Comparison of ENCODE assay signal across 16 cellular contexts in the genomic region with DNA sequence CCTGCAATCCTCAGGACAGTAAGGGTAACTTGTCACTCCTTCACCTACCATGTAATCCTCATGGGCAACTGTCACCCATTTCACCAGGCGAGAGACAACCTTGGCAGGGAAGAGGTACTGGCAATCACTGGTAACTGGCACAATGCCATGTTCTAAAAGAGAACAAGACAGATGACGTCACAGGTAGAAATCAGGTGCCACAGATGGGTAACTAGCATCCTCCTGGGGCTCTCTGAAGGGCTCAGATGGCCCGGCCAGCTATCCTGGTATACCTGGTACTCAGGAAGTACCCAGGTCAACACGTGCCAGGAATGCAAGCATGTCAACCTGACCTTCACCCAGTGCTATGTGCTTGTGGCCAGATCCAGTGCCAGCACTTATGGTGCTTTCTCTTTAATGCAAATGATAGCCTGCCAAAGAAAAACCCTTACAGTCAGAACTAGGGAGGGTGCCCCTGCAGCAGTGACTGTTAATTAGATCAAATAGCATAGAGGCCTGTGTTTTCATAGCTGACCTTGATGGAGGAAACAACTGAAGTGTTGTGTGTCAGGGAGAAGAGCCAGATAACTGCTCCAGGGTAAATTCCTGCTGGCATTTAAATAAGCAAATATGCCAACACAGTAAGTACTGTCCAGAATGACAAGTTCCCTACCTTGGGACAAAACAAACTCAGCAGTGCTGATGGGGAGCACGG. TPM values are rescaled to one million over a fixed set of nuclear protein-coding genes. Genes with fewer than 3 reads are reported as not detected.
DNase-seq lines count a peak whose midpoint lies in the region; ATAC-seq and TF ChIP-seq lines count a peak whose summit lies in the region.
"Had no signal": no experiment of that assay in that cellular context is flagged by ENCODE, and none has a peak within 500 bp of the region (broad histone marks: within the 10 kb centered on the region; RNA-seq: fewer than 3 reads in every experiment).

No MANE protein-coding gene starts in this region.

- H2AFZ ChIP-seq in GM23248, result no peak overlapping the region
- H2AFZ ChIP-seq: PC-9 had no signal

- intact Hi-C loops in breast epithelium (cut with DNase I; ENCODE audit: low total_unique reads), result no loop called here

- WGBS in GM23248 (ENCODE audit: low coverage in 1 of 2, low lambda C conversion rate in 2 of 2, missing lambda C conversion rate in 2 of 2), 2 experiments, result 55 to 58% methylated on average over 5 of the region's 5 CpGs

- H3K36me3 Mint-ChIP-seq in progenitor cell of endocrine pancreas (ENCODE audit: insufficient read depth), result peaks cover 22% of the 10 kb centered on the region
- H3K36me3 Mint-ChIP-seq in type B pancreatic cell, result peaks cover 6% of the 10 kb centered on the region

- no peaks in the 10 kb centered on the region for H3K9me2 ChIP-seq in GM23248 (ENCODE audit: insufficient read depth)

- H3K36me3 ChIP-seq in GM23248 (ENCODE audit: low read depth) (peaks cover 47% of the 10 kb centered on the region), breast epithelium (peaks cover 8% of the 10 kb centered on the region)

- H3K27ac ChIP-seq in GM23248 (no peak overlapping the region), breast epithelium (peak overlapping the region; percentile 16 to 61)
- H3K27ac ChIP-seq: PC-9, thyroid gland had no signal

- in situ Hi-C loops in GM23248 (cut with MboI), result loop anchor here (10.0 kb wide), 1 partner anchor 123 kb away; no protein-coding TSS in a partner anchor

- H3K79me2 ChIP-seq in GM23248 (ENCODE audit: insufficient read depth), result no peaks in the 10 kb centered on the region

- no peaks in the 10 kb centered on the region for H3K4me1 Mint-ChIP-seq in progenitor cell of endocrine pancreas (ENCODE audit: low read depth)
- no peaks in the 10 kb centered on the region for H3K4me1 Mint-ChIP-seq in type B pancreatic cell (ENCODE audit: unreplicated experiment)
- H3K4me1 Mint-ChIP-seq: activated naive CD8-positive, alpha-beta T cell treated with anti-CD3 and anti-CD28 coated beads, Interleukin-2, amount 10 ng/mL, durations not matched to agents 7 days and 5 days had no signal

- H3K9me3 ChIP-seq in GM23248 (ENCODE audit: low read depth), result no peaks in the 10 kb centered on the region
- no peaks in the 10 kb centered on the region for H3K9me3 ChIP-seq in breast epithelium
- H3K9me3 ChIP-seq: thyroid gland had no signal

- no peak overlapping the region for H3K4me3 Mint-ChIP-seq in progenitor cell of endocrine pancreas (ENCODE audit: low read depth)
- H3K4me3 Mint-ChIP-seq in type B pancreatic cell, result no peak overlapping the region
- H3K4me3 Mint-ChIP-seq: activated naive CD8-positive, alpha-beta T cell treated with anti-CD3 and anti-CD28 coated beads, Interleukin-2, amount 10 ng/mL, durations not matched to agents 7 days and 5 days; activated T-cell treated with anti-CD3 and anti-CD28 coated beads, Interleukin-2, amount 50 U/mL, for 4 hours had no signal

- no peak for ATAC-seq in HG03378 (IDR thresholded peaks at IDR 0.05; ENCODE audit: unreplicated experiment)
- ATAC-seq: activated T-cell treated with anti-CD3 and anti-CD28 coated beads, Interleukin-2, amount 50 U/mL, for 4 hours had no signal

- no peak for TF ChIP-seq CTCF in breast epithelium (IDR thresholded peaks at IDR 0.05)
- no peak for TF ChIP-seq CTCF in progenitor cell of endocrine pancreas (IDR thresholded peaks at IDR 0.05; ENCODE audit: unreplicated experiment)
- TF ChIP-seq CTCF in type B pancreatic cell (conservative IDR thresholded peaks at IDR 0.05), result no peak

- DNase-seq in GM23248 (peak; percentile 4), NCI-H2196 (lab: John Stamatoyannopoulos, UW; ENCODE audit: unreplicated experiment) (peak; percentile 45), breast epithelium (ENCODE audit: low spot score in 2 of 2) (peak; percentile 61 to 67), progenitor cell of endocrine pancreas (ENCODE audit: low spot score, unreplicated experiment) (no peak), type B pancreatic cell (ENCODE audit: extremely low spot score, unreplicated experiment) (no peak), activated gamma-delta T cell (lab: John Stamatoyannopoulos, UW) (no peak)
- DNase-seq: activated CD4-positive, alpha-beta T cell treated with anti-CD3 and anti-CD28 coated beads, Interleukin-2, amount 50 U/mL, for 4 hours; activated naive CD8-positive, alpha-beta T cell treated with anti-CD3 and anti-CD28 coated beads, Interleukin-2, amount 10 ng/mL, durations not matched to agents 7 days and 5 days; activated T-cell treated with anti-CD3 and anti-CD28 coated beads, Interleukin-2, amount 50 U/mL, for 4 hours; DMS53; effector CD4-positive, alpha-beta T cell; NCI-H524; PC-9; thyroid gland had no signal

- H3K4me2 ChIP-seq in GM23248 (ENCODE audit: unreplicated experiment), result no peak overlapping the region
- H3K4me2 ChIP-seq: PC-9, smooth muscle cell had no signal

- H3K9ac ChIP-seq in GM23248, result no peak overlapping the region

- H3K27me3 ChIP-seq in GM23248 (replicated peaks; ENCODE audit: insufficient read depth) (no peaks in the 10 kb centered on the region), breast epithelium (no peaks in the 10 kb centered on the region)
- H3K27me3 ChIP-seq: thyroid gland had no signal

- no peak for TF ChIP-seq POLR2A in breast epithelium (IDR thresholded peaks at IDR 0.05)

- no peak overlapping the region for H3K4me3 ChIP-seq in GM23248
- no peak overlapping the region for H3K4me3 ChIP-seq in breast epithelium
- H3K4me3 ChIP-seq: PC-9, smooth muscle cell, thyroid gland had no signal

- H3K27ac Mint-ChIP-seq in progenitor cell of endocrine pancreas, result peak overlapping the region; percentile 83
- H3K27ac Mint-ChIP-seq in type B pancreatic cell, result no peak overlapping the region
- H3K27ac Mint-ChIP-seq: activated naive CD8-positive, alpha-beta T cell treated with anti-CD3 and anti-CD28 coated beads, Interleukin-2, amount 10 ng/mL, durations not matched to agents 7 days and 5 days had no signal

- no peaks in the 10 kb centered on the region for H3K27me3 Mint-ChIP-seq in progenitor cell of endocrine pancreas
- H3K27me3 Mint-ChIP-seq in type B pancreatic cell, result no peaks in the 10 kb centered on the region
- H3K27me3 Mint-ChIP-seq: activated naive CD8-positive, alpha-beta T cell treated with anti-CD3 and anti-CD28 coated beads, Interleukin-2, amount 10 ng/mL, durations not matched to agents 7 days and 5 days had no signal

- peaks cover 10% of the 10 kb centered on the region; the same call in 1 of the 2 replicates for H3F3A ChIP-seq in GM23248 (ENCODE audit: insufficient read depth)

- H3K4me1 ChIP-seq in GM23248 (ENCODE audit: insufficient read depth), result 0 out of 2 replicates have a peak, but pooled peaks cover 5% of the 10 kb centered on the region
- H3K4me1 ChIP-seq in breast epithelium, result no peaks in the 10 kb centered on the region
- H3K4me1 ChIP-seq: thyroid gland had no signal

- H3K9me3 Mint-ChIP-seq in progenitor cell of endocrine pancreas (ENCODE audit: low read depth) (no peaks in the 10 kb centered on the region), type B pancreatic cell (no peaks in the 10 kb centered on the region)
- H3K9me3 Mint-ChIP-seq: activated naive CD8-positive, alpha-beta T cell treated with anti-CD3 and anti-CD28 coated beads, Interleukin-2, amount 10 ng/mL, durations not matched to agents 7 days and 5 days; activated T-cell treated with anti-CD3 and anti-CD28 coated beads, Interleukin-2, amount 50 U/mL, for 4 hours had no signal

- no peaks in the 10 kb centered on the region for H4K20me1 ChIP-seq in GM23248 (ENCODE audit: insufficient read depth)

RNA-seq across cellular contexts. Expression of a gene that starts 36.2 kb away (rescaled TPM):
- total RNA-seq in GM23248 (2014; rRNA removed; shearing (Covaris generic)), result 61.7 and 83.5 TPM in 2 replicates
- polyA plus RNA-seq in GM23248 (2016; fragmentation: Nextera tagmentation; extraction: Ambion mirVana), result 46.9 and 48.9 TPM in 2 replicates
- total RNA-seq in breast epithelium, result 10 to 100 TPM; 33.2 to 55.4 (median 48.0) TPM
- 72.9 and 80.3 TPM in 2 replicates for total RNA-seq in progenitor cell of endocrine pancreas
- total RNA-seq in type B pancreatic cell (ENCODE audit: low replicate concordance), result 36.6 and 53.5 TPM in 2 replicates

RNA-seq across cellular contexts. Expression of a gene that starts 37.3 kb away (rescaled TPM):
- total RNA-seq in GM23248 (2014; rRNA removed; shearing (Covaris generic)), result 0.51 and 0.65 TPM in 2 replicates
- polyA plus RNA-seq in GM23248 (2016; fragmentation: Nextera tagmentation; extraction: Ambion mirVana), result 2.2 and 2.5 TPM in 2 replicates
- under 1 TPM; 0.29 to 0.33 (median 0.32) TPM for total RNA-seq in breast epithelium
- 0.69 and 0.80 TPM in 2 replicates for total RNA-seq in progenitor cell of endocrine pancreas
- 1.3 and 2.9 TPM in 2 replicates for total RNA-seq in type B pancreatic cell (ENCODE audit: low replicate concordance)
- total RNA-seq: smooth muscle cell had no signal

Comparison
In these comparisons a context has a peak if more than half of its experiments do, and no peak if none do; other contexts are left out.
1. DNase-seq: peak in GM23248 (single experiment), NCI-H2196 (single experiment) and breast epithelium (2 of 2); none in progenitor cell of endocrine pancreas (single experiment), type B pancreatic cell (single experiment) and activated gamma-delta T cell (single experiment).